Comparison of ENCODE assay signal across 7 cellular contexts in genomic region chr12:53495903-53496751, GRCh38. TPM values are rescaled to one million over a fixed set of nuclear protein-coding genes. Genes with fewer than 3 reads are reported as not detected.
A peak's percentile ranks its signal among the peaks of the same experiment; 100 is the strongest.
DNase-seq lines count a peak whose midpoint lies in the region; TF ChIP-seq lines count a peak whose summit lies in the region.
"Had no signal": no experiment of that assay in that cellular context is flagged by ENCODE, and none has a peak within 500 bp of the region (broad histone marks: within the 10 kb centered on the region; RNA-seq: fewer than 3 reads in every experiment).

No MANE protein-coding gene starts in this region.

- H3K27me3 ChIP-seq in esophagus muscularis mucosa (no peaks in the 10 kb centered on the region), skeletal muscle tissue (ENCODE audit: control insufficient read depth in 3 of 3, insufficient read depth in 3 of 3, low read length in 3 of 3) (no peaks in the 10 kb centered on the region)

- no peak for TF ChIP-seq POLR2A in esophagus muscularis mucosa (IDR thresholded peaks at IDR 0.05; ENCODE audit: low read depth)

- 49% methylated on average over 5 of the region's 5 CpGs for WGBS in esophagus muscularis mucosa

- H3K9ac ChIP-seq in skeletal muscle tissue (ENCODE audit: low read depth in 1 of 3, low read length in 3 of 3) = no peak overlapping the region

- intact Hi-C loops in esophagus muscularis mucosa (cut with DNase I) = no loop called here

- H3K9me3 ChIP-seq in esophagus muscularis mucosa (no peaks in the 10 kb centered on the region), skeletal muscle tissue (ENCODE audit: control insufficient read depth in 3 of 3, low read length in 3 of 3) (no peaks in the 10 kb centered on the region)

- DNase-seq in M059J (ENCODE audit: low read depth) (peak; percentile 50), esophagus muscularis mucosa (ENCODE audit: extremely low spot score) (no peak), NCI-H2029 (lab: John Stamatoyannopoulos, UW) (no peak), NCI-H2171 (lab: John Stamatoyannopoulos, UW) (no peak), HuH-7.5 (ENCODE audit: low spot score) (no peak)

- H3K4me3 ChIP-seq in esophagus muscularis mucosa (peak overlapping the region in 2 of 4 donors; percentile 8 to 25), skeletal muscle tissue (ENCODE audit: low read length in 3 of 3) (no peak overlapping the region)

- no peaks in the 10 kb centered on the region for H3K36me3 ChIP-seq in esophagus muscularis mucosa
- H3K36me3 ChIP-seq in skeletal muscle tissue (ENCODE audit: control insufficient read depth in 3 of 3, insufficient read depth in 3 of 3, low read length in 3 of 3) = no peaks in the 10 kb centered on the region

- TF ChIP-seq EP300 in esophagus muscularis mucosa (IDR thresholded peaks at IDR 0.05) = no peak

- H3K27ac ChIP-seq in esophagus muscularis mucosa (replicated peaks in 1 of 4) = peak overlapping the region; percentile 53 to 97 (median 54)
- H3K27ac ChIP-seq in skeletal muscle tissue (ENCODE audit: low read depth, low read length) = peak overlapping the region; percentile 6

- H3K4me1 ChIP-seq in esophagus muscularis mucosa (peaks cover 32 to 79% (median 69%) of the 10 kb centered on the region in 4 donors), skeletal muscle tissue (ENCODE audit: control insufficient read depth in 3 of 3, insufficient read depth in 3 of 3, low read length in 3 of 3) (peaks cover 37 to 48% (median 41%) of the 10 kb centered on the region in 3 donors)

- no peak for TF ChIP-seq CTCF in esophagus muscularis mucosa (IDR thresholded peaks at IDR 0.05)

RNA-seq across cellular contexts. Expression of gene MAP3K12, which starts 3.1 kb away (rescaled TPM):
- total RNA-seq in M059J (2014; rRNA removed; shearing (Covaris generic)) = 5.6 and 7.7 TPM in 2 replicates
- total RNA-seq in esophagus muscularis mucosa = 10 to 100 TPM; 12.6 to 20.1 (median 18.9) TPM
- 4.7 TPM for total RNA-seq in skeletal muscle tissue

RNA-seq across cellular contexts. Expression of gene TARBP2, which starts 5.0 kb away (rescaled TPM):
- total RNA-seq in M059J (2014; rRNA removed; shearing (Covaris generic)) = 29.4 and 31.7 TPM in 2 replicates
- total RNA-seq in esophagus muscularis mucosa (10 to 100 TPM; 12.7 to 16.6 (median 12.9) TPM), skeletal muscle tissue (29.7 TPM)

RNA-seq across cellular contexts. Expression of gene NPFF, which starts 11.2 kb away (rescaled TPM):
- not detected in 2 replicates for total RNA-seq in M059J (2014; rRNA removed; shearing (Covaris generic))
- total RNA-seq in esophagus muscularis mucosa (not detected), skeletal muscle tissue (not detected)
- total RNA-seq: OCI-LY7 had no signal

RNA-seq across cellular contexts. Expression of gene PCBP2, which starts 44.2 kb away (rescaled TPM):
- 90.2 and 194 TPM in 2 replicates for total RNA-seq in M059J (2014; rRNA removed; shearing (Covaris generic))
- total RNA-seq in esophagus muscularis mucosa = 100 to 1,000 TPM; 275 to 374 (median 365) TPM
- 281 TPM for total RNA-seq in skeletal muscle tissue

RNA-seq across cellular contexts. Expression of gene PRR13, which starts 54.6 kb away (rescaled TPM):
- total RNA-seq in M059J (2014; rRNA removed; shearing (Covaris generic)) = 145 and 146 TPM in 2 replicates
- total RNA-seq in esophagus muscularis mucosa (10 to 100 TPM; 47.8 to 77.6 (median 65.3) TPM), skeletal muscle tissue (15.7 TPM)
